In genomic region chr12:62261876-62262275, GRCh38 we compare ENCODE assay signal across 10 cellular contexts. TPM values are rescaled to one million over a fixed set of nuclear protein-coding genes. Genes with fewer than 3 reads are reported as not detected.
A peak's percentile ranks its signal among the peaks of the same experiment; 100 is the strongest.
DNase-seq lines count a peak whose midpoint lies in the region; ATAC-seq and TF ChIP-seq lines count a peak whose summit lies in the region.
"Had no signal": no experiment of that assay in that cellular context is flagged by ENCODE, and none has a peak within 500 bp of the region (broad histone marks: within the 10 kb centered on the region; RNA-seq: fewer than 3 reads in every experiment).

No MANE protein-coding gene starts in this region.

- 78 to 87% (median 85%) methylated on average over 6 to 8 of the region's 8 CpGs for WGBS in stomach, 5 donors

- H3K27me3 ChIP-seq in stomach: no peaks in the 10 kb centered on the region
- H3K27me3 ChIP-seq: thyroid gland had no signal

- POLR2A ChIA-PET in activated CD8-positive, alpha-beta T cell treated with anti-CD3 and anti-CD28 coated beads for 36 hours (lab: Charles Lee): no interaction called here

- peak overlapping the region; percentile 85 for H3K4me3 Mint-ChIP-seq in activated naive CD4-positive, alpha-beta T cell treated with anti-CD3 and anti-CD28 coated beads for 36 hours
- H3K4me3 Mint-ChIP-seq in activated CD8-positive, alpha-beta T cell treated with anti-CD3 and anti-CD28 coated beads for 36 hours: peak overlapping the region; percentile 83
- peak overlapping the region; percentile 96 to 100 (median 99) for H3K4me3 Mint-ChIP-seq in immature natural killer cell

- no peaks in the 10 kb centered on the region for H3K9me3 ChIP-seq in stomach
- H3K9me3 ChIP-seq: thyroid gland had no signal

- TF ChIP-seq POLR2A in stomach (IDR thresholded peaks at IDR 0.05): no peak

- H3K4me1 Mint-ChIP-seq in activated naive CD4-positive, alpha-beta T cell treated with anti-CD3 and anti-CD28 coated beads for 36 hours (ENCODE audit: low read depth): peaks cover 59% of the 10 kb centered on the region
- peaks cover 59% of the 10 kb centered on the region for H3K4me1 Mint-ChIP-seq in activated CD8-positive, alpha-beta T cell treated with anti-CD3 and anti-CD28 coated beads for 36 hours (ENCODE audit: low read depth)
- H3K4me1 Mint-ChIP-seq in immature natural killer cell: peaks cover 65 to 78% of the 10 kb centered on the region in 2 donors

- no peak for TF ChIP-seq CTCF in activated CD8-positive, alpha-beta T cell treated with anti-CD3 and anti-CD28 coated beads for 36 hours (IDR thresholded peaks at IDR 0.05)
- no peak for TF ChIP-seq CTCF in stomach (IDR thresholded peaks at IDR 0.05)

- no peak for ATAC-seq in activated CD8-positive, alpha-beta T cell treated with anti-CD3 and anti-CD28 coated beads for 36 hours
- no peak for ATAC-seq in HG03045 (IDR thresholded peaks at IDR 0.05; ENCODE audit: unreplicated experiment)
- no peak for ATAC-seq in HG03342 (IDR thresholded peaks at IDR 0.05; ENCODE audit: unreplicated experiment)
- ATAC-seq in HG02885 (IDR thresholded peaks at IDR 0.05; ENCODE audit: poor library complexity, unreplicated experiment): no peak

- peaks cover 8% of the 10 kb centered on the region for H3K36me3 Mint-ChIP-seq in activated naive CD4-positive, alpha-beta T cell treated with anti-CD3 and anti-CD28 coated beads for 36 hours (ENCODE audit: low read depth)
- peaks cover 32% of the 10 kb centered on the region for H3K36me3 Mint-ChIP-seq in activated CD8-positive, alpha-beta T cell treated with anti-CD3 and anti-CD28 coated beads for 36 hours (ENCODE audit: low read depth)
- H3K36me3 Mint-ChIP-seq in immature natural killer cell: no peaks in the 10 kb centered on the region

- no peaks in the 10 kb centered on the region for H3K9me3 Mint-ChIP-seq in activated naive CD4-positive, alpha-beta T cell treated with anti-CD3 and anti-CD28 coated beads for 36 hours
- H3K9me3 Mint-ChIP-seq in activated CD8-positive, alpha-beta T cell treated with anti-CD3 and anti-CD28 coated beads for 36 hours: no peaks in the 10 kb centered on the region
- H3K9me3 Mint-ChIP-seq in immature natural killer cell: peaks cover 0 to 2% (median 0%) of the 10 kb centered on the region in 6 donors

- peak overlapping the region in 1 of 5 donors; percentile 98 for H3K27ac ChIP-seq in stomach
- H3K27ac ChIP-seq: C4-2B, thyroid gland had no signal

- H3K4me3 ChIP-seq in stomach: peak overlapping the region in 3 of 4 donors; percentile 91 to 96 (median 96)

- DNase-seq in activated naive CD4-positive, alpha-beta T cell treated with anti-CD3 and anti-CD28 coated beads for 36 hours: no peak
- no peak for DNase-seq in activated naive CD4-positive, alpha-beta T cell treated with Interleukin-2 at 50 U/mL for 16 hours
- DNase-seq in activated CD8-positive, alpha-beta T cell treated with anti-CD3 and anti-CD28 coated beads for 36 hours: no peak
- DNase-seq in immature natural killer cell: no peak
- DNase-seq in stomach: no peak
- DNase-seq: thyroid gland had no signal

- H3K27me3 Mint-ChIP-seq in activated naive CD4-positive, alpha-beta T cell treated with anti-CD3 and anti-CD28 coated beads for 36 hours (ENCODE audit: low read depth): no peaks in the 10 kb centered on the region
- no peaks in the 10 kb centered on the region for H3K27me3 Mint-ChIP-seq in activated CD8-positive, alpha-beta T cell treated with anti-CD3 and anti-CD28 coated beads for 36 hours
- peaks cover 7 to 17% (median 8%) of the 10 kb centered on the region in 3 donors for H3K27me3 Mint-ChIP-seq in immature natural killer cell (ENCODE audit: low read depth in 3 of 3)

- H3K4me1 ChIP-seq in stomach: peaks cover 18 to 75% (median 57%) of the 10 kb centered on the region in 4 donors

- H3K27ac Mint-ChIP-seq in activated naive CD4-positive, alpha-beta T cell treated with anti-CD3 and anti-CD28 coated beads for 36 hours: peak overlapping the region; percentile 76
- peak overlapping the region; percentile 85 for H3K27ac Mint-ChIP-seq in activated CD8-positive, alpha-beta T cell treated with anti-CD3 and anti-CD28 coated beads for 36 hours
- H3K27ac Mint-ChIP-seq in immature natural killer cell: peak overlapping the region; percentile 76 to 99 (median 89)

- no peaks in the 10 kb centered on the region for H3K36me3 ChIP-seq in stomach
- H3K36me3 ChIP-seq: thyroid gland had no signal

- intact Hi-C loops in activated naive CD4-positive, alpha-beta T cell treated with anti-CD3 and anti-CD28 coated beads for 36 hours (cut with micrococcal nuclease): loop anchor here (1.0 to 5.0 kb wide), 4 partner anchors 23 to 530 kb away; no protein-coding TSS in a partner anchor
- intact Hi-C loops in activated CD8-positive, alpha-beta T cell treated with anti-CD3 and anti-CD28 coated beads for 36 hours (cut with micrococcal nuclease): loop anchor here (2.0 to 10.0 kb wide), 3 partner anchors 13 to 341 kb away; no protein-coding TSS in a partner anchor
- intact Hi-C loops in stomach (cut with DNase I; ENCODE audit: low total_unique reads): no loop called here

- TF ChIP-seq EP300 in stomach (IDR thresholded peaks at IDR 0.05): no peak

- CTCF ChIA-PET in activated naive CD4-positive, alpha-beta T cell treated with anti-CD3 and anti-CD28 coated beads for 36 hours (lab: Charles Lee): no interaction called here
- CTCF ChIA-PET in activated CD8-positive, alpha-beta T cell treated with anti-CD3 and anti-CD28 coated beads for 36 hours (lab: Charles Lee): no interaction called here

RNA-seq across cellular contexts. Expression of gene USP15, which starts 1.7 kb away (rescaled TPM):
- 10 to 100 TPM; 84.5 to 95.5 TPM for total RNA-seq in activated naive CD4-positive, alpha-beta T cell treated with anti-CD3 and anti-CD28 coated beads for 36 hours
- 100 to 1,000 TPM; 112 to 118 TPM for total RNA-seq in activated CD8-positive, alpha-beta T cell treated with anti-CD3 and anti-CD28 coated beads for 36 hours
- polyA plus RNA-seq in immature natural killer cell (10 to 100 TPM; 40.6 to 69.3 (median 62.0) TPM), stomach (10 to 100 TPM; 16.6 to 36.5 (median 18.7) TPM)
- 100 to 1,000 TPM in 4 of 5 donors, 10 to 100 TPM in 1; 21.4 to 220 (median 119) TPM for total RNA-seq in stomach
